Comparison of ENCODE assay signal across 18 cellular contexts in the genomic region with DNA sequence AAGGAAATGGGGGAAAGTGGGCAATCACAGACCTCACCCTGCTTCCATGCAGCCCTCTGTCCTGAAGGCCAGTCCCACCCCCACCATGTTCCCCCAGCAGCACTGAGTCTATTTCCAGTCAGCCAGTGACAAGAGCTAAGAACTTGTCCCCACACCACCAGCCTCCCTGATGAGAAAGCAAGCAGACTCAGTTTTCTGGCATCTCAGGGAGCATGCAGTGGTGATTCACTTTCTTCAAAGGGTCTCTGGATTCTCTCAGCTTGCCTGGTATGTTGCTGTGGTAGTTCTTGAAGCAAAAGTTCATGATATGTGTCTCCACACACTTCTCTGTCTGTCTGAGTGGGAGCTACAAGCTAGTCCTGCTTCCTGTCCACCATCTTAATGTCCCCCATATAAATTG.
"Had no signal": no experiment of that assay in that cellular context is flagged by ENCODE, and none has a peak within 500 bp of the region (broad histone marks: within the 10 kb centered on the region; RNA-seq: fewer than 3 reads in every experiment).

No MANE protein-coding gene starts in this region.

- H3K4me3 ChIP-seq: cardiac muscle cell, left ventricle myocardium inferior, pancreas had no signal

- DNase-seq: activated CD4-positive, alpha-beta T cell treated with anti-CD3 and anti-CD28 coated beads, Interleukin-2, amount 50 U/mL, for 1 hour; activated CD4-positive, CD25-positive, alpha-beta regulatory T cell; activated effector memory CD4-positive, alpha-beta T cell treated with Interleukin-2 at 50 U/mL for 16 hours; activated T-cell treated with anti-CD3 and anti-CD28 coated beads, Interleukin-2, amount 50 U/mL, for 1 hour; amygdala; effector memory CD4-positive, alpha-beta T cell; glutamatergic neuron; left ventricle myocardium inferior; pancreas; SK-N-SH; stimulated activated CD4-positive, alpha-beta T cell treated with anti-CD3 and anti-CD28 coated beads, Interleukin-4, amount 100 ng/mL, for 4 hours; stimulated activated naive CD8-positive, alpha-beta T cell treated with anti-CD3 and anti-CD28 coated beads, Interleukin-15, amount 100 ng/mL, for 72 hours had no signal

- H3K9ac ChIP-seq: SK-N-SH had no signal

- H3K4me1 Mint-ChIP-seq: activated naive CD4-positive, alpha-beta T cell treated with anti-CD3 and anti-CD28 coated beads, Interleukin-2, amount 50 U/mL, for 24 hours; memory B cell; neural crest cell; stimulated activated naive CD8-positive, alpha-beta T cell treated with anti-CD3 and anti-CD28 coated beads, Interleukin-15, amount 100 ng/mL, for 72 hours had no signal

- H3K27ac ChIP-seq: cardiac muscle cell, epithelial cell of prostate, left ventricle myocardium inferior, pancreas had no signal

- H3K27me3 ChIP-seq: cardiac muscle cell, pancreas had no signal

- H3K4me1 ChIP-seq: left ventricle myocardium inferior, pancreas had no signal

- H3K4me3 Mint-ChIP-seq: activated naive CD4-positive, alpha-beta T cell treated with anti-CD3 and anti-CD28 coated beads, Interleukin-2, amount 50 U/mL, for 24 hours; memory B cell; neural crest cell; stimulated activated naive CD8-positive, alpha-beta T cell treated with anti-CD3 and anti-CD28 coated beads, Interleukin-15, amount 100 ng/mL, for 72 hours; T-helper 1 cell treated with Interleukin-12 subunit alpha and Interleukin-12 subunit beta and Interleukin-4 antibody, amounts not matched to agents 30 μg/mL and 1 μg/mL, for 36 hours had no signal

- H3K36me3 ChIP-seq: cardiac muscle cell, left ventricle myocardium inferior, pancreas had no signal

- ATAC-seq: pancreas; stimulated activated naive CD8-positive, alpha-beta T cell treated with anti-CD3 and anti-CD28 coated beads, Interleukin-15, amount 100 ng/mL, for 72 hours had no signal

- H3K9me2 ChIP-seq: SK-N-SH had no signal

- H3K27ac Mint-ChIP-seq: activated naive CD4-positive, alpha-beta T cell treated with anti-CD3 and anti-CD28 coated beads, Interleukin-2, amount 50 U/mL, for 24 hours; memory B cell; stimulated activated naive CD8-positive, alpha-beta T cell treated with anti-CD3 and anti-CD28 coated beads, Interleukin-15, amount 100 ng/mL, for 72 hours; T-helper 1 cell treated with Interleukin-12 subunit alpha and Interleukin-12 subunit beta and Interleukin-4 antibody, amounts not matched to agents 30 μg/mL and 1 μg/mL, for 36 hours had no signal

- H3K9me3 ChIP-seq: pancreas, SK-N-SH had no signal

- H3K4me2 ChIP-seq: SK-N-SH had no signal

- H3K9me3 Mint-ChIP-seq: neural crest cell had no signal

- H3K27me3 Mint-ChIP-seq: activated naive CD4-positive, alpha-beta T cell treated with anti-CD3 and anti-CD28 coated beads, Interleukin-2, amount 50 U/mL, for 24 hours; memory B cell; stimulated activated naive CD8-positive, alpha-beta T cell treated with anti-CD3 and anti-CD28 coated beads, Interleukin-15, amount 100 ng/mL, for 72 hours had no signal

- H3K36me3 Mint-ChIP-seq: activated naive CD4-positive, alpha-beta T cell treated with anti-CD3 and anti-CD28 coated beads, Interleukin-2, amount 50 U/mL, for 24 hours; memory B cell had no signal
